21 cellular contexts compared by ENCODE assay signal in the genomic region with DNA sequence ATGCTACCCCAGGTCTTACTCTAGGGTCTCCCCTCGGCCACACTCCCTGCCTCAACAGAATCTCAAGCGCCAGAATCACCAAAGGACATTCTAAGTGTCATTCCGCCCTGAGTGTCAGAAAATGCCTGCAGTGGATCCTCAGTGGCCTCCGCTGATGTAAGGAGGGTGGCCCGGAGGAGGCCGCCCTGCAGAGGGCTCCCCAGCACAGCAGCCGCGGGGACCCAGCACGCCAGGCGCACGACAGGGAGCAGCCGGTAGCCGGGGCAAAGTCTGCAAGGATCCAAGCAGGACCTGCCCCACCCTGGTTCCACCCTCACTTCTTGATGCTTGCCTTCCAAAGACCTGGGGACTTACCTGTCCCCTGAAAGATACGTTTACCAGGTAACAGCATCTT. TPM values are rescaled to one million over a fixed set of nuclear protein-coding genes. Genes with fewer than 3 reads are reported as not detected.
A peak's percentile ranks its signal among the peaks of the same experiment; 100 is the strongest.
DNase-seq lines count a peak whose midpoint lies in the region; ATAC-seq and TF ChIP-seq lines count a peak whose summit lies in the region.
"Had no signal": no experiment of that assay in that cellular context is flagged by ENCODE, and none has a peak within 500 bp of the region (broad histone marks: within the 10 kb centered on the region; RNA-seq: fewer than 3 reads in every experiment).

No MANE protein-coding gene starts in this region.

- H2BK12ac ChIP-seq in H9 (ENCODE audit: insufficient read length, low read depth, low read length) = no peak overlapping the region

- DNase-seq in H9 = no peak
- DNase-seq in Peyer's patch = peak in 2 of 3 donors; percentile 92 to 95
- DNase-seq in left lobe of liver (ENCODE audit: low spot score) = peak; percentile 72
- peak; percentile 20 for DNase-seq in putamen (ENCODE audit: low spot score)
- DNase-seq in NOMO-1 treated with DMSO at 0.1 percent for 48 hours (lab: John Stamatoyannopoulos, UW; ENCODE audit: unreplicated experiment) = no peak
- DNase-seq in DMS 273 (lab: John Stamatoyannopoulos, UW; ENCODE audit: unreplicated experiment) = no peak
- DNase-seq: activated CD4-positive, alpha-beta memory T cell treated with anti-CD3 and anti-CD28 coated beads, Interleukin-2, amount 10 ng/mL, durations not matched to agents 7 days and 5 days; amniotic stem cell; DMS79; foreskin keratinocyte; NCI-H1694 treated with DMSO at 0.1 percent for 48 hours; NCI-H446 treated with DMSO at 0.1 percent for 48 hours; stimulated activated CD4-positive, alpha-beta T cell treated with anti-CD3 and anti-CD28 coated beads, Interleukin-4, amount 100 ng/mL, for 1 hour; stimulated activated CD8-positive, alpha-beta memory T cell treated with anti-CD3 and anti-CD28 coated beads, Interleukin-4, amount 100 ng/mL, for 48 hours; testis had no signal

- H3K27ac Mint-ChIP-seq in H9 = no peak overlapping the region
- H3K27ac Mint-ChIP-seq: activated CD4-positive, alpha-beta memory T cell treated with anti-CD3 and anti-CD28 coated beads, Interleukin-2, amount 10 ng/mL, durations not matched to agents 7 days and 5 days; memory B cell had no signal

- H4K8ac ChIP-seq in H9 (replicated peaks; ENCODE audit: insufficient read length, low read depth, low read length) = no peak overlapping the region

- no peak overlapping the region for H2BK5ac ChIP-seq in H9 (ENCODE audit: insufficient read length, low read length)

- peak in 1 of 2 donors; percentile 17 for TF ChIP-seq POLR2A in Peyer's patch (IDR thresholded peaks at IDR 0.05)

- H3K36me3 Mint-ChIP-seq in H9 (ENCODE audit: insufficient read depth in 1 of 3, low read depth in 3 of 3) = no peaks in the 10 kb centered on the region; a peak in 1 of 7 replicates
- H3K36me3 Mint-ChIP-seq: memory B cell had no signal

- TF ChIP-seq CTCF in H9 (conservative IDR thresholded peaks at IDR 0.05) (peak; percentile 20; the same call in 2 of the 3 replicates), Peyer's patch (IDR thresholded peaks at IDR 0.05) (peak in 4 of 6 experiments; percentile 16 to 77 (median 62))

- no peak overlapping the region for H2BK120ac ChIP-seq in H9 (ENCODE audit: low read depth, low read length, poor library complexity, severe bottlenecking)

- no peaks in the 10 kb centered on the region for H3K36me3 ChIP-seq in Peyer's patch
- H3K36me3 ChIP-seq: HAP-1, neutrophil had no signal

- H3K79me1 ChIP-seq in H9 (ENCODE audit: insufficient read depth, low read depth, low read length, poor library complexity, severe bottlenecking) = no peaks in the 10 kb centered on the region

- no peaks in the 10 kb centered on the region; the same call in none of the 2 replicates for H3K27me3 Mint-ChIP-seq in H9 (ENCODE audit: low read depth)

- H3K4me3 ChIP-seq in Peyer's patch = peak overlapping the region in 2 of 4 donors; percentile 4 to 6
- H3K4me3 ChIP-seq: HAP-1, testis had no signal

- no peak overlapping the region for H3K4me3 Mint-ChIP-seq in H9
- H3K4me3 Mint-ChIP-seq: activated CD4-positive, alpha-beta memory T cell treated with anti-CD3 and anti-CD28 coated beads, Interleukin-2, amount 10 ng/mL, durations not matched to agents 7 days and 5 days; memory B cell had no signal

- no peak overlapping the region for H2AK5ac ChIP-seq in H9 (ENCODE audit: insufficient read length, low read length)

- H3K23ac ChIP-seq in H9 (ENCODE audit: insufficient read length, low read depth, low read length) = no peak overlapping the region

- H3K18ac ChIP-seq in H9 (ENCODE audit: insufficient read length, low read depth, low read length) = no peak overlapping the region

- ATAC-seq in left lobe of liver (peak; percentile 69), GM19351 (IDR thresholded peaks at IDR 0.05; ENCODE audit: unreplicated experiment) (no peak), HG02610 (IDR thresholded peaks at IDR 0.05; ENCODE audit: unreplicated experiment) (no peak)
- ATAC-seq: foreskin keratinocyte had no signal

- H3K23me2 ChIP-seq in H9 (ENCODE audit: insufficient read length, low read depth, low read length, poor library complexity, severe bottlenecking) = no peaks in the 10 kb centered on the region

- no peak overlapping the region for H3K14ac ChIP-seq in H9 (ENCODE audit: insufficient read depth, low read length)

- H3K9me3 ChIP-seq in H9 (ENCODE audit: control insufficient read depth, low read depth, low read length) (no peaks in the 10 kb centered on the region), Peyer's patch (no peaks in the 10 kb centered on the region)
- H3K9me3 ChIP-seq: HAP-1, neutrophil, testis had no signal

- H3K4me1 ChIP-seq in H9 (ENCODE audit: insufficient read depth, low read length) (no peaks in the 10 kb centered on the region), Peyer's patch (peaks cover 0 to 31% (median 6%) of the 10 kb centered on the region in 4 donors)
- H3K4me1 ChIP-seq: foreskin keratinocyte, HAP-1, testis had no signal

- no peak overlapping the region for H4K5ac ChIP-seq in H9 (ENCODE audit: insufficient read length, low read depth, low read length)

- H3K4ac ChIP-seq in H9 (ENCODE audit: low read depth, low read length) = no peak overlapping the region

- H3K4me2 ChIP-seq in H9 (ENCODE audit: insufficient read depth, insufficient read length, low read length) = no peak overlapping the region

- no peak overlapping the region for H3T11ph ChIP-seq in H9 (ENCODE audit: low read length)

- H3K27ac ChIP-seq in H9 (ENCODE audit: insufficient read length, low read depth, low read length) (no peak overlapping the region), Peyer's patch (peak overlapping the region in 3 of 4 donors; percentile 32 to 78 (median 61))
- H3K27ac ChIP-seq: foreskin keratinocyte, HL-60, neutrophil, testis had no signal

- no peaks in the 10 kb centered on the region for H3K27me3 ChIP-seq in H9 (ENCODE audit: insufficient read depth, low read length)
- no peaks in the 10 kb centered on the region for H3K27me3 ChIP-seq in Peyer's patch
- H3K27me3 ChIP-seq: foreskin keratinocyte, neutrophil, testis had no signal

- H2BK20ac ChIP-seq in H9 (ENCODE audit: low read depth, low read length, poor library complexity, severe bottlenecking) = no peak overlapping the region

- H3K79me2 ChIP-seq in H9 (ENCODE audit: insufficient read depth, low read length) = no peaks in the 10 kb centered on the region

- no peaks in the 10 kb centered on the region for H4K20me1 ChIP-seq in H9 (ENCODE audit: control insufficient read depth, insufficient read depth, insufficient read length)

- H2AFZ ChIP-seq in H9 (ENCODE audit: low read length) = no peak overlapping the region

- H2BK15ac ChIP-seq in H9 (ENCODE audit: low read depth, low read length) = no peak overlapping the region

- H3K4me1 Mint-ChIP-seq in H9 = peaks cover 17 to 26% of the 10 kb centered on the region in 2 experiments

- H4K91ac ChIP-seq in H9 (ENCODE audit: insufficient read length, low read depth, low read length) = no peak overlapping the region

- H3K56ac ChIP-seq in H9 (ENCODE audit: insufficient read length, low read depth, low read length) = no peak overlapping the region

- no CpG with 5 or more reads among the region's 14 CpGs for WGBS in H9 (ENCODE audit: extremely low coverage, insufficient read length, low lambda C conversion rate)

- H3K9me3 Mint-ChIP-seq in H9 = no peaks in the 10 kb centered on the region; a peak in 1 of 5 replicates
- H3K9me3 Mint-ChIP-seq: activated CD4-positive, alpha-beta memory T cell treated with anti-CD3 and anti-CD28 coated beads, Interleukin-2, amount 10 ng/mL, durations not matched to agents 7 days and 5 days; memory B cell had no signal

- no peak overlapping the region for H3K9ac ChIP-seq in H9 (ENCODE audit: extremely low read depth, insufficient read length, low read length)

RNA-seq across cellular contexts. Expression of a gene that starts 54.2 kb away (rescaled TPM):
- total RNA-seq in H9 (2021) = 48.0 and 48.6 TPM in 2 replicates
- total RNA-seq in Peyer's patch = 100 to 1,000 TPM; 143 to 391 (median 188) TPM
- total RNA-seq in left lobe of liver = 121 TPM

Comparison
In these comparisons a context has a peak if more than half of its experiments do, and no peak if none do; other contexts are left out.
1. DNase-seq: peak in Peyer's patch (2 of 3), left lobe of liver (single experiment) and putamen (single experiment); none in H9 (single experiment), NOMO-1 treated with DMSO at 0.1 percent for 48 hours (single experiment) and DMS 273 (single experiment).